Comparison of ENCODE assay signal across 14 cellular contexts in genomic region chr2:187390891-187391290, GRCh38. TPM values are rescaled to one million over a fixed set of nuclear protein-coding genes. Genes with fewer than 3 reads are reported as not detected.
DNase-seq lines count a peak whose midpoint lies in the region; ATAC-seq, FAIRE-seq and TF ChIP-seq lines count a peak whose summit lies in the region.
"Had no signal": no experiment of that assay in that cellular context is flagged by ENCODE, and none has a peak within 500 bp of the region (broad histone marks: within the 10 kb centered on the region; RNA-seq: fewer than 3 reads in every experiment).

No MANE protein-coding gene starts in this region.

- WGBS in K562 (ENCODE audit: insufficient coverage, low coverage, missing lambda C conversion rate), result 0% methylated on average over 1 of the region's 1 CpG

- FAIRE-seq in K562 (lab: Jason Lieb, UNC), result no peak

- no peak for ATAC-seq in K562
- no peak for ATAC-seq in HG03139 (IDR thresholded peaks at IDR 0.05; ENCODE audit: unreplicated experiment)
- ATAC-seq in HG02938 (IDR thresholded peaks at IDR 0.05; ENCODE audit: unreplicated experiment), result no peak
- ATAC-seq: GM23338 had no signal

- BruUV-seq in K562 (replicated peaks; lab: Mats Ljungman, UMichigan), result no TSS peak

- no peaks in the 10 kb centered on the region for H3K79me2 ChIP-seq in K562 (ENCODE audit: control insufficient read depth, insufficient read depth, low read length)

- H3K4me1 ChIP-seq in K562 (replicated peaks in 1 of 2; ENCODE audit: control insufficient read depth in 2 of 2, insufficient read depth in 2 of 2, low read length in 2 of 2) (no peaks in the 10 kb centered on the region), tibial artery (peaks cover 0 to 42% (median 3%) of the 10 kb centered on the region in 4 donors)

- H3K27ac ChIP-seq in K562 (ENCODE audit: extremely low read depth, low read depth, low read length) (no peak overlapping the region), tibial artery (no peak overlapping the region)

- H3K4me3 ChIP-seq in K562, result no peak overlapping the region
- no peak overlapping the region for H3K4me3 ChIP-seq in tibial artery
- H3K4me3 ChIP-seq: GM23338, smooth muscle cell had no signal

- no peak for TF ChIP-seq POLR2A in K562 (conservative IDR thresholded peaks at IDR 0.05)

- H4K20me1 ChIP-seq in K562 (replicated peaks; ENCODE audit: control insufficient read depth, insufficient read depth, low read length), result no peaks in the 10 kb centered on the region

- intact Hi-C loops in K562 (cut with micrococcal nuclease), result no loop called here
- intact Hi-C loops in tibial artery (cut with DNase I; ENCODE audit: low total_unique reads), result no loop called here

- no peak for TF ChIP-seq EP300 in K562 (IDR thresholded peaks at IDR 0.05; ENCODE audit: low read length)

- no peaks in the 10 kb centered on the region for H3K9me1 ChIP-seq in K562 (ENCODE audit: control insufficient read depth, insufficient read depth, low read length)

- CTCF ChIA-PET in K562 (lab: Yijun Ruan, JAX; ENCODE audit: low intra/inter-chr PET ratio), result no interaction called here

- no peaks in the 10 kb centered on the region for H3K9me3 ChIP-seq in K562 (replicated peaks; ENCODE audit: control insufficient read depth, insufficient read depth, low read depth, low read length)
- H3K9me3 ChIP-seq in tibial artery, result no peaks in the 10 kb centered on the region

- DNase-seq in DMS53 (lab: John Stamatoyannopoulos, UW) (peak; percentile 90), LoVo (ENCODE audit: low spot score) (peak; percentile 14), K562 (ENCODE audit: extremely low read depth in 1 of 4, low spot score in 3 of 4) (no peak), kidney glomerular epithelial cell (lab: John Stamatoyannopoulos, UW) (peak; percentile 92), tibial artery (no peak), NCI-H1930 (lab: John Stamatoyannopoulos, UW) (no peak)
- DNase-seq: activated CD4-positive, CD25-positive, alpha-beta regulatory T cell; activated effector memory CD4-positive, alpha-beta T cell treated with anti-CD3 and anti-CD28 coated beads, Interleukin-2, amount 50 U/mL, for 16 hours; cortex of kidney; NCI-H1694 had no signal

- no peak overlapping the region for H3K9ac ChIP-seq in K562 (ENCODE audit: insufficient read depth in 1 of 2, low read depth in 2 of 2, low read length in 2 of 2)

- TF ChIP-seq RAD21 in K562 (CRISPR knock-in tag; conservative IDR thresholded peaks at IDR 0.05 in 1 of 2, IDR thresholded peaks at IDR 0.05 in 1 of 2), result no peak

- POLR2A ChIA-PET in K562 (lab: Yijun Ruan, JAX), result no interaction called here

- TF ChIP-seq CTCF in K562 (IDR thresholded peaks at IDR 0.05 in 2 of 3, conservative IDR thresholded peaks at IDR 0.05 in 1 of 3; ENCODE audit: insufficient read depth in 2 of 3, low read depth in 1 of 3, low read length in 3 of 3) (no peak), tibial artery (IDR thresholded peaks at IDR 0.05) (no peak)

- H3K27me3 ChIP-seq in K562 (ENCODE audit: control insufficient read depth in 2 of 2, insufficient read depth in 2 of 2, low read length in 2 of 2) (no peaks in the 10 kb centered on the region), tibial artery (no peaks in the 10 kb centered on the region)

- in situ Hi-C loops in K562 (cut with MboI), result no loop called here

- no peak overlapping the region for H3K4me2 ChIP-seq in K562 (ENCODE audit: insufficient read depth, low read length)
- H3K4me2 ChIP-seq: GM23338, smooth muscle cell had no signal

- no peak overlapping the region for H2AFZ ChIP-seq in K562 (ENCODE audit: low read depth, low read length)
- H2AFZ ChIP-seq: GM23338 had no signal

- H3K36me3 ChIP-seq in K562 (ENCODE audit: control insufficient read depth, insufficient read depth, low read length), result no peaks in the 10 kb centered on the region
- H3K36me3 ChIP-seq in tibial artery, result peaks cover 0 to 10% (median 4%) of the 10 kb centered on the region in 3 donors

TF ChIP-seq in K562, 482 proteins besides CTCF, POLR2A, EP300 and RAD21:
- TF ChIP-seq C11orf30 (IDR thresholded peaks at IDR 0.05; ENCODE audit: low read depth) (peak; percentile 32; the same call in 1 of the 2 replicates), DLX4 (CRISPR knock-in tag; IDR thresholded peaks at IDR 0.05) (no peak), ZNF408 (CRISPR knock-in tag; IDR thresholded peaks at IDR 0.05; ENCODE audit: low read depth) (no peak), ZNF707 (CRISPR knock-in tag; conservative IDR thresholded peaks at IDR 0.05) (no peak), MAFG (tag; conservative IDR thresholded peaks at IDR 0.05) (0 out of 2 replicates have a peak, but pooled peaks have one; percentile 8), SOX6 (IDR thresholded peaks at IDR 0.05) (no peak), ZNF263 (CRISPR knock-in tag; IDR thresholded peaks at IDR 0.05; ENCODE audit: borderline replicate concordance) (no peak), GATAD2A (IDR thresholded peaks at IDR 0.05) (no peak), ZNF75A (CRISPR knock-in tag; IDR thresholded peaks at IDR 0.05) (no peak), ZC3H8 (IDR thresholded peaks at IDR 0.05) (no peak)

RNA-seq across cellular contexts. Expression of gene CALCRL, which starts 57.2 kb away (rescaled TPM):
- not detected in 2 replicates for total RNA-seq in K562 (2011; cell fraction: chromatin; rRNA removed; ENCODE audit: low replicate concordance)
- total RNA-seq in K562 (2011; cell fraction: nucleolus; rRNA removed), result under 0.01 TPM in 1 of 2 replicates, not detected in the other
- total RNA-seq in K562 (2011; cell fraction: nucleoplasm; rRNA removed), result not detected in 2 replicates
- total RNA-seq in K562 (2014; rRNA removed), result not detected in 2 replicates
- 0.06 TPM in 1 of 2 replicates, not detected in the other for total RNA-seq in K562 (2014; rRNA removed; fragmentation: Illumina TruSeq; extraction: Trizol)
- total RNA-seq in K562 (2015; rRNA removed; fragmentation: Illumina TruSeq; extraction: Trizol), result 0.04 and 0.15 TPM in 2 replicates
- 0.27 TPM in 1 of 2 replicates, not detected in the other for total RNA-seq in K562 (2021)
- polyA plus RNA-seq in K562 (2011; rRNA removed), result 0.03 TPM in 1 of 2 replicates, not detected in the other
- 0.07 TPM in 1 of 2 replicates, not detected in the other for polyA plus RNA-seq in K562 (2011; cell fraction: cytosol; rRNA removed)
- polyA plus RNA-seq in K562 (2011; cell fraction: nucleus; rRNA removed), result not detected in 2 replicates
- polyA plus RNA-seq in K562 (2012), result 0.03 and 0.07 TPM in 2 replicates
- polyA plus RNA-seq in K562 (2014; fragmentation: Illumina TruSeq; extraction: Trizol), result 0.06 TPM in 1 of 2 replicates, not detected in the other
- not detected for polyA plus RNA-seq in K562 (2014; fragmentation: Nextera tagmentation; extraction: Ambion mirVana)
- polyA plus RNA-seq in K562 (2014; rRNA removed), result 0.04 and 0.05 TPM in 2 replicates
- 0.06 TPM in 1 of 2 replicates, not detected in the other for polyA minus RNA-seq in K562 (2011; rRNA and poly(A)+ RNA removed)
- polyA minus RNA-seq in K562 (2011; cell fraction: cytosol; rRNA and poly(A)+ RNA removed), result not detected in 2 replicates
- 0.11 TPM in 1 of 2 replicates, not detected in the other for polyA minus RNA-seq in K562 (2011; cell fraction: nucleus; rRNA and poly(A)+ RNA removed)

Comparison
In these comparisons a context has a peak if more than half of its experiments do, and no peak if none do; other contexts are left out.
1. DNase-seq: peak in DMS53 (single experiment), LoVo (single experiment) and kidney glomerular epithelial cell (single experiment); none in K562 (0 of 4), tibial artery (0 of 2) and NCI-H1930 (0 of 2).